ENCODE assay signal across 8 cellular contexts in genomic region chr5:72451771-72452505, GRCh38. TPM values are rescaled to one million over a fixed set of nuclear protein-coding genes. Genes with fewer than 3 reads are reported as not detected.
DNase-seq lines count a peak whose midpoint lies in the region; ATAC-seq and TF ChIP-seq lines count a peak whose summit lies in the region.

No MANE protein-coding gene starts in this region.

- no peaks in the 10 kb centered on the region for H3K36me3 Mint-ChIP-seq in natural killer cell

- WGBS in esophagus squamous epithelium, 2 donors, result 30% methylated on average over 8 to 9 of the region's 13 CpGs
- no CpG with 5 or more reads among the region's 13 CpGs for WGBS in neuronal stem cell (ENCODE audit: extremely low coverage in 2 of 2, insufficient read length in 2 of 2, insufficient replicate concordance in 1 of 2), 2 donors

- peak overlapping the region; percentile 67 for H2BK120ac ChIP-seq in neuronal stem cell (ENCODE audit: low read depth, low read length)

- H3K27me3 ChIP-seq in OCI-LY3 (ENCODE audit: low read depth, low read length) (no peaks in the 10 kb centered on the region), esophagus squamous epithelium (no peaks in the 10 kb centered on the region), neuronal stem cell (ENCODE audit: control insufficient read depth in 3 of 3, insufficient read depth in 3 of 3, low read depth in 1 of 3, low read length in 3 of 3) (no peaks in the 10 kb centered on the region)

- H3K4me1 ChIP-seq in OCI-LY3 (ENCODE audit: low read length), result peaks cover 28% of the 10 kb centered on the region
- peaks cover 17 to 63% (median 34%) of the 10 kb centered on the region in 3 donors for H3K4me1 ChIP-seq in esophagus squamous epithelium
- peaks cover 16 to 30% of the 10 kb centered on the region in 2 donors for H3K4me1 ChIP-seq in neuronal stem cell (ENCODE audit: control insufficient read depth in 2 of 2, insufficient read depth in 1 of 2, low read depth in 1 of 2, low read length in 2 of 2)

- H3K9ac ChIP-seq in OCI-LY3 (ENCODE audit: low read length), result no peak overlapping the region
- no peak overlapping the region for H3K9ac ChIP-seq in neuronal stem cell (ENCODE audit: low read depth, low read length, poor library complexity)

- peaks cover 0 to 2% of the 10 kb centered on the region in 2 donors for H3K27me3 Mint-ChIP-seq in natural killer cell (ENCODE audit: low read depth in 2 of 2)

- H2AFZ ChIP-seq in OCI-LY3 (ENCODE audit: low read depth, low read length), result peak overlapping the region; percentile 49; the same call in 1 of the 2 replicates
- H2AFZ ChIP-seq in neuronal stem cell (ENCODE audit: low read length), result peak overlapping the region; percentile 86

- ATAC-seq in natural killer cell, result no peak

- TF ChIP-seq POLR2A in esophagus squamous epithelium (IDR thresholded peaks at IDR 0.05), result no peak

- H3K18ac ChIP-seq in neuronal stem cell (ENCODE audit: low read length), result peak overlapping the region; percentile 95

- H2BK5ac ChIP-seq in neuronal stem cell (ENCODE audit: low read length), result no peak overlapping the region

- peak overlapping the region; percentile 14 for H3K4me2 ChIP-seq in OCI-LY3 (ENCODE audit: low read length)
- no peak overlapping the region for H3K4me2 ChIP-seq in neuronal stem cell (ENCODE audit: insufficient read depth, low read length, poor library complexity, severe bottlenecking)

- H2AK5ac ChIP-seq in neuronal stem cell (ENCODE audit: low read depth, low read length), result no peak overlapping the region

- no peaks in the 10 kb centered on the region for H3K79me1 ChIP-seq in neuronal stem cell (ENCODE audit: low read depth, low read length)

- TF ChIP-seq CTCF in GM10266 (IDR thresholded peaks at IDR 0.05; ENCODE audit: control insufficient read depth, insufficient read depth, low read depth, missing control alignments) (no peak), OCI-LY3 (IDR thresholded peaks at IDR 0.05; ENCODE audit: low read depth, low read length) (no peak), esophagus squamous epithelium (IDR thresholded peaks at IDR 0.05) (no peak), natural killer cell (IDR thresholded peaks at IDR 0.05) (no peak)

- no peaks in the 10 kb centered on the region for H3K9me3 Mint-ChIP-seq in natural killer cell

- H2BK12ac ChIP-seq in neuronal stem cell (ENCODE audit: low read length), result peak overlapping the region; percentile 91

- peak; percentile 75 for DNase-seq in GM10266 (ENCODE audit: extremely low spot score)
- peak; percentile 36 for DNase-seq in HCEC 1CT
- DNase-seq in esophagus squamous epithelium (lab: John Stamatoyannopoulos, UW), result no peak
- no peak for DNase-seq in neuronal stem cell (ENCODE audit: low spot score)
- DNase-seq in cortex of kidney (lab: John Stamatoyannopoulos, UW), result no peak
- no peak for DNase-seq in NCI-H748 (lab: John Stamatoyannopoulos, UW; ENCODE audit: unreplicated experiment)
- no peak for DNase-seq in natural killer cell

- H3K79me2 ChIP-seq in OCI-LY3 (ENCODE audit: low read length), result no peaks in the 10 kb centered on the region

- H3K36me3 ChIP-seq in OCI-LY3 (replicated peaks; ENCODE audit: low read depth, low read length) (no peaks in the 10 kb centered on the region), esophagus squamous epithelium (no peaks in the 10 kb centered on the region), neuronal stem cell (replicated peaks in 1 of 2; ENCODE audit: control insufficient read depth in 2 of 2, insufficient read depth in 2 of 2, low read length in 2 of 2) (no peaks in the 10 kb centered on the region)

- H3K23ac ChIP-seq in neuronal stem cell (ENCODE audit: low read depth, low read length, poor library complexity), result peak overlapping the region; percentile 40

- no peak overlapping the region for H3K27ac Mint-ChIP-seq in natural killer cell

- H3K4me3 ChIP-seq in OCI-LY3 (ENCODE audit: low read length) (no peak overlapping the region), esophagus squamous epithelium (peak overlapping the region in 1 of 4 donors; percentile 29), neuronal stem cell (ENCODE audit: low read length in 2 of 2) (peak overlapping the region in 1 of 2 donors; percentile 8)

- H4K20me1 ChIP-seq in OCI-LY3 (ENCODE audit: insufficient read depth, low read length), result no peaks in the 10 kb centered on the region

- H3K4me1 Mint-ChIP-seq in natural killer cell, result no peaks in the 10 kb centered on the region

- H4K91ac ChIP-seq in neuronal stem cell (ENCODE audit: low read depth, low read length, poor library complexity), result peak overlapping the region; percentile 15

- H3K4ac ChIP-seq in neuronal stem cell (ENCODE audit: low read length), result no peak overlapping the region

- intact Hi-C loops in esophagus squamous epithelium (cut with DNase I) (no loop called here), natural killer cell (cut with micrococcal nuclease) (no loop called here)

- no peak overlapping the region for H3K4me3 Mint-ChIP-seq in natural killer cell

- H3K27ac ChIP-seq in OCI-LY3 (ENCODE audit: low read length), result no peak overlapping the region
- peak overlapping the region; percentile 73 to 92 (median 88) for H3K27ac ChIP-seq in esophagus squamous epithelium
- H3K27ac ChIP-seq in neuronal stem cell (replicated peaks; ENCODE audit: low read length), result peak overlapping the region; percentile 35

- no peak overlapping the region for H4K8ac ChIP-seq in neuronal stem cell (ENCODE audit: low read depth, low read length)

- peak overlapping the region; percentile 87 for H2BK15ac ChIP-seq in neuronal stem cell (ENCODE audit: low read length)

- peak overlapping the region; percentile 17 for H3K14ac ChIP-seq in neuronal stem cell (ENCODE audit: low read length)

- H3K9me3 ChIP-seq in OCI-LY3 (ENCODE audit: insufficient read depth, low read length) (no peaks in the 10 kb centered on the region), esophagus squamous epithelium (no peaks in the 10 kb centered on the region), neuronal stem cell (replicated peaks in 1 of 2; ENCODE audit: control insufficient read depth in 2 of 2, insufficient read depth in 1 of 2, low read depth in 1 of 2, low read length in 2 of 2) (peaks cover 0 to 8% of the 10 kb centered on the region in 2 donors)

RNA-seq across cellular contexts. Expression of gene ZNF366, which starts 55.3 kb away (rescaled TPM):
- total RNA-seq in esophagus squamous epithelium (1 to 10 TPM in 2 of 4 donors, under 1 TPM in 2; 0.48 to 2.9 (median 1.4) TPM), natural killer cell (under 1 TPM in 1 of 3 donors, not detected in 2; 0.54 TPM)
- polyA plus RNA-seq in neuronal stem cell (2013, experiment 1 of 2), result not detected
- not detected for polyA plus RNA-seq in neuronal stem cell (2013, experiment 2 of 2)

Comparison
In these comparisons a context has a peak if more than half of its experiments do, and no peak if none do; other contexts are left out.
1. DNase-seq: peak in GM10266 (single experiment) and HCEC 1CT (single experiment); none in esophagus squamous epithelium (single experiment), neuronal stem cell (single experiment), cortex of kidney (single experiment), NCI-H748 (single experiment) and natural killer cell (single experiment).